ENCODE assay signal across 29 cellular contexts in genomic region chr2:65594150-65594549, GRCh38.
"Had no signal": no experiment of that assay in that cellular context is flagged by ENCODE, and none has a peak within 500 bp of the region (broad histone marks: within the 10 kb centered on the region; RNA-seq: fewer than 3 reads in every experiment).

No MANE protein-coding gene starts in this region.

- H3K36me3 ChIP-seq: ascending aorta, cardiac muscle cell had no signal

- FAIRE-seq: bronchial epithelial cell had no signal

- DNase-seq: activated B cell treated with CpG ODN at 0.5 μM for 24 hours; activated CD4-positive, alpha-beta memory T cell treated with anti-CD3 and anti-CD28 coated beads for 36 hours; activated CD4-positive, alpha-beta T cell treated with anti-CD3 and anti-CD28 coated beads for 4 hours; activated CD4-positive, alpha-beta T cell treated with anti-CD3 and anti-CD28 coated beads, Interleukin-2, amount 10 ng/mL, durations not matched to agents 24 days and 14 days; activated CD4-positive, alpha-beta T cell treated with anti-CD3 and anti-CD28 coated beads, Interleukin-2, amount 50 U/mL, for 1 hour; activated CD4-positive, alpha-beta T cell treated with anti-CD3 and anti-CD28 coated beads, Interleukin-2, amount 50 U/mL, for 4 hours; activated CD4-positive, CD25-positive, alpha-beta regulatory T cell treated with anti-CD3 and anti-CD28 coated beads, Interleukin-2, amount 50 U/mL, for 72 hours; activated CD8-positive, alpha-beta memory T cell treated with anti-CD3 and anti-CD28 coated beads, Interleukin-2, amount 50 U/mL, for 4 hours; activated CD8-positive, alpha-beta T cell treated with anti-CD3 and anti-CD28 coated beads for 36 hours; activated effector memory CD4-positive, alpha-beta T cell treated with anti-CD3 and anti-CD28 coated beads, Interleukin-2, amount 50 U/mL, for 16 hours; activated naive CD4-positive, alpha-beta T cell treated with anti-CD3 and anti-CD28 coated beads, Interleukin-2, amount 10 ng/mL, durations not matched to agents 7 days and 5 days; activated naive CD4-positive, alpha-beta T cell treated with Interleukin-2 at 50 U/mL for 16 hours; activated naive CD8-positive, alpha-beta T cell treated with anti-CD3 and anti-CD28 coated beads, Interleukin-2, amount 10 ng/mL, durations not matched to agents 7 days and 5 days; activated naive CD8-positive, alpha-beta T cell treated with anti-CD3 and anti-CD28 coated beads, Interleukin-2, amount 50 U/mL, for 24 hours; activated T-cell treated with anti-CD3 and anti-CD28 coated beads for 4 hours; activated T-cell treated with anti-CD3 and anti-CD28 coated beads, Interleukin-2, amount 50 U/mL, for 1 hour; activated T-cell treated with anti-CD3 and anti-CD28 coated beads, Interleukin-2, amount 50 U/mL, for 4 hours; activated T-cell treated with anti-CD3 and anti-CD28 coated beads, Interleukin-2, amount 50 U/mL, for 72 hours; amygdala; anterior cingulate cortex; caudate nucleus; cerebellar nuclear complex; T-helper 2 cell; T-helper 9 cell had no signal

- ATAC-seq: activated CD8-positive, alpha-beta T cell treated with anti-CD3 and anti-CD28 coated beads for 36 hours; activated naive CD8-positive, alpha-beta T cell treated with anti-CD3 and anti-CD28 coated beads, Interleukin-2, amount 50 U/mL, for 24 hours; activated T-cell treated with anti-CD3 and anti-CD28 coated beads, Interleukin-2, amount 50 U/mL, for 4 hours; activated T-cell treated with anti-CD3 and anti-CD28 coated beads, Interleukin-2, amount 50 U/mL, for 72 hours; activated T-helper 17 cell treated with anti-CD3 and anti-CD28 coated beads, Interleukin-2, amount 50 U/mL, for 72 hours had no signal

- H3K4me3 ChIP-seq: ascending aorta, cardiac muscle cell had no signal

- H3K27me3 ChIP-seq: ascending aorta had no signal

- H3K27ac ChIP-seq: ascending aorta, cardiac muscle cell, VCaP had no signal

- H3K4me1 ChIP-seq: ascending aorta had no signal
